In genomic region chr3:131242201-131242600, GRCh38 we compare ENCODE assay signal across 21 cellular contexts.
DNase-seq lines count a peak whose midpoint lies in the region; ATAC-seq and TF ChIP-seq lines count a peak whose summit lies in the region.
"Had no signal": no experiment of that assay in that cellular context is flagged by ENCODE, and none has a peak within 500 bp of the region (broad histone marks: within the 10 kb centered on the region; RNA-seq: fewer than 3 reads in every experiment).

No MANE protein-coding gene starts in this region.

- H3K27me3 ChIP-seq in right cardiac atrium (ENCODE audit: control insufficient read depth, insufficient read depth) (no peaks in the 10 kb centered on the region), foreskin keratinocyte (no peaks in the 10 kb centered on the region)
- H3K27me3 ChIP-seq: body of pancreas, MG63 had no signal

- intact Hi-C loops in right cardiac atrium (cut with DNase I), result no loop called here
- intact Hi-C loops in Right ventricle myocardium superior (cut with DNase I), result no loop called here
- intact Hi-C loops in posterior cingulate gyrus (cut with DNase I), result no loop called here

- ATAC-seq in right cardiac atrium (peak; percentile 31 to 57), Right ventricle myocardium superior (ENCODE audit: poor library complexity) (no peak), foreskin keratinocyte (no peak), HG02798 (IDR thresholded peaks at IDR 0.05; ENCODE audit: poor library complexity, unreplicated experiment) (no peak)
- ATAC-seq: body of pancreas had no signal

- no peak for DNase-seq in right cardiac atrium
- no peak for DNase-seq in Right ventricle myocardium superior
- peak; percentile 30 for DNase-seq in RKO (ENCODE audit: low spot score)
- DNase-seq in foreskin keratinocyte, result no peak
- DNase-seq in NOMO-1 treated with dmso at 0.1 percent for 144 hours (lab: John Stamatoyannopoulos, UW; ENCODE audit: unreplicated experiment), result no peak
- no peak for DNase-seq in NCI-H128 (lab: John Stamatoyannopoulos, UW; ENCODE audit: unreplicated experiment)
- no peak for DNase-seq in posterior cingulate gyrus
- DNase-seq: activated CD4-positive, alpha-beta T cell treated with anti-CD3 and anti-CD28 coated beads, Interleukin-2, amount 50 U/mL, for 48 hours; activated CD8-positive, alpha-beta memory T cell treated with anti-CD3 and anti-CD28 coated beads, Interleukin-2, amount 50 U/mL, for 48 hours; activated naive CD8-positive, alpha-beta T cell treated with anti-CD3 and anti-CD28 coated beads, Interleukin-2, amount 10 ng/mL, durations not matched to agents 7 days and 5 days; body of pancreas; mesenchymal stem cell; MG63; naive B cell; NCI-H1436 treated with DMSO at 0.1 percent for 48 hours; NCI-H2171; occipital lobe; retina; stimulated activated CD8-positive, alpha-beta memory T cell treated with anti-CD3 and anti-CD28 coated beads, Interleukin-4, amount 100 ng/mL, for 48 hours had no signal

- H3K4me3 ChIP-seq in right cardiac atrium (ENCODE audit: low read length), result no peak overlapping the region
- H3K4me3 ChIP-seq: body of pancreas, MG63 had no signal

- H3K9me3 ChIP-seq in right cardiac atrium (ENCODE audit: control insufficient read depth, low read length), result no peaks in the 10 kb centered on the region
- H3K9me3 ChIP-seq: body of pancreas, MG63 had no signal

- peaks cover 2% of the 10 kb centered on the region for H3K4me1 ChIP-seq in right cardiac atrium (ENCODE audit: control insufficient read depth, insufficient read depth, low read length)
- H3K4me1 ChIP-seq in foreskin keratinocyte, result no peaks in the 10 kb centered on the region
- H3K4me1 ChIP-seq: body of pancreas had no signal

- TF ChIP-seq CTCF in foreskin keratinocyte (conservative IDR thresholded peaks at IDR 0.05), result peak; percentile 15

- WGBS in right cardiac atrium, result 57% methylated on average over 3 of the region's 3 CpGs

- H3K27ac ChIP-seq in right cardiac atrium (ENCODE audit: low read length), result no peak overlapping the region
- no peak overlapping the region for H3K27ac ChIP-seq in foreskin keratinocyte
- H3K27ac ChIP-seq: body of pancreas, C4-2B had no signal

Comparison
In these comparisons a context has a peak if more than half of its experiments do, and no peak if none do; other contexts are left out.
1. ATAC-seq: peak in right cardiac atrium (2 of 2); none in Right ventricle myocardium superior (single experiment), foreskin keratinocyte (single experiment) and HG02798 (single experiment).